33 cellular contexts compared by ENCODE assay signal in the genomic region with DNA sequence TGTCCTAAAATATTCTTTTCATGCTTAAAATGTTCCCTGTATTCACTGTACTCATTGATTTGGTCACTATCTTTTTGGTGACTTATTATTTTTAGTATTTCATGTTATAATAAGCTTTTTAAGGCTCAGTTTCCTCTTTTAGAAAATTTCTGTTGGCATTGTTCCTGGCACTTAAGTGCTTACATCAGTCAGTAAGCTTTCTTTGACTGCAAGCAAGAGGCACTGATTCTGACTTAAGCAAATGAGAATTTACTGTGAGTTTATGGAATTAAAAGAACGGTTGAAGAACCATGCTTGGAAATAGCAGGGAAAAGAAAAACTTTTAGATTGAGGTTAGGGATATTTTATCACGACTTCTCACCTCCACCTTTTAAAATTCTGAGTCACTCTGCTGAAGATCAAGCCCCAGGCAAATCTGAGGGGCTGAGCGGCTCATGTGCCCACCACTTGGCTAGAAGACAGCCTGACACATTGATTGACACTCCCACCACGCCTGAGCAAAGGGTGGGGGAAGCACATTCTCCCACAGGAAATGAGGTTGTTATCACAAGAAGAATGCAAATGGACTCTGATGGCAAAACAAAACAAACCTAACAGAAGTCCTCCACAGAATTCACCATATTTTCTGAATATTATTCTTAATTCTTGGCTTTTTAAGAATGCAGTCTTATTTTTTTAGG.
DNase-seq lines count a peak whose midpoint lies in the region; ATAC-seq, FAIRE-seq and TF ChIP-seq lines count a peak whose summit lies in the region.
"Had no signal": no experiment of that assay in that cellular context is flagged by ENCODE, and none has a peak within 500 bp of the region (broad histone marks: within the 10 kb centered on the region; RNA-seq: fewer than 3 reads in every experiment).

No MANE protein-coding gene starts in this region.

- H3K27me3 Mint-ChIP-seq in HFFc6 (ENCODE audit: insufficient read depth), result peaks cover 4% of the 10 kb centered on the region; the same call in 1 of the 2 replicates
- H3K27me3 Mint-ChIP-seq in CD8-positive, alpha-beta memory T cell, result no peaks in the 10 kb centered on the region
- H3K27me3 Mint-ChIP-seq: activated CD4-positive, alpha-beta memory T cell treated with anti-CD3 and anti-CD28 coated beads for 36 hours; B cell; brain had no signal

- H3K36me3 Mint-ChIP-seq in HFFc6 (ENCODE audit: low read depth), result no peaks in the 10 kb centered on the region
- no peaks in the 10 kb centered on the region for H3K36me3 Mint-ChIP-seq in CD8-positive, alpha-beta memory T cell
- H3K36me3 Mint-ChIP-seq: activated CD4-positive, alpha-beta memory T cell treated with anti-CD3 and anti-CD28 coated beads for 36 hours; brain; neural progenitor cell had no signal

- H3K4me2 ChIP-seq in GM12878 (ENCODE audit: control insufficient read depth, insufficient read depth) (no peak overlapping the region), MM.1S (ENCODE audit: low read depth, low read length) (no peak overlapping the region)
- H3K4me2 ChIP-seq: neural progenitor cell had no signal

- peak; percentile 6 for DNase-seq in AG10803 (ENCODE audit: low read depth)
- no peak for DNase-seq in HFFc6
- no peak for DNase-seq in GM12878 (ENCODE audit: low read depth, low spot score)
- DNase-seq in iPS-NIHi7 (ENCODE audit: extremely low spot score), result peak; percentile 62
- no peak for DNase-seq in MM.1S
- DNase-seq in breast epithelium (ENCODE audit: low spot score in 2 of 2), result no peak
- no peak for DNase-seq in CD8-positive, alpha-beta memory T cell
- DNase-seq in middle frontal gyrus (ENCODE audit: extremely low spot score, low spot score), result no peak
- DNase-seq: activated CD4-positive, alpha-beta memory T cell treated with anti-CD3 and anti-CD28 coated beads for 36 hours; activated CD4-positive, alpha-beta T cell treated with anti-CD3 and anti-CD28 coated beads for 1 hour; activated T-cell treated with anti-CD3 and anti-CD28 coated beads, Interleukin-2, amount 50 U/mL, for 72 hours; cerebellar nuclear complex; dorsolateral prefrontal cortex; esophagus squamous epithelium; hippocampal formation; Karpas-422; left lung; mesenchymal stem cell; NCI-H1417 treated with DMSO at 0.1 percent for 48 hours; NCI-H2029 treated with DMSO at 0.1 percent for 48 hours; NCI-H2227 treated with DMSO at 0.1 percent for 48 hours; NCI-H748 treated with DMSO at 0.1 percent for 48 hours; Peyer's patch; SHP77; stomach; T-helper 2 cell; thyroid gland; uterus had no signal

- H3K9me3 Mint-ChIP-seq in HFFc6, result no peaks in the 10 kb centered on the region
- peaks cover 5 to 11% (median 6%) of the 10 kb centered on the region in 5 donors for H3K9me3 Mint-ChIP-seq in CD8-positive, alpha-beta memory T cell
- H3K9me3 Mint-ChIP-seq: activated CD4-positive, alpha-beta memory T cell treated with anti-CD3 and anti-CD28 coated beads for 36 hours; activated T-cell treated with anti-CD3 and anti-CD28 coated beads, Interleukin-2, amount 50 U/mL, for 72 hours; brain; neural progenitor cell had no signal

- peak overlapping the region; percentile 58 for H3K4me3 Mint-ChIP-seq in HFFc6
- H3K4me3 Mint-ChIP-seq in CD8-positive, alpha-beta memory T cell, result no peak overlapping the region
- H3K4me3 Mint-ChIP-seq: activated CD4-positive, alpha-beta memory T cell treated with anti-CD3 and anti-CD28 coated beads for 36 hours; activated T-cell treated with anti-CD3 and anti-CD28 coated beads, Interleukin-2, amount 50 U/mL, for 72 hours; B cell; brain; neural progenitor cell had no signal

- H3K27me3 ChIP-seq in GM12878 (replicated peaks in 1 of 2; ENCODE audit: control insufficient read depth in 2 of 2, insufficient read depth in 2 of 2, low read length in 1 of 2) (no peaks in the 10 kb centered on the region), MM.1S (replicated peaks; ENCODE audit: insufficient read depth, low read length) (no peaks in the 10 kb centered on the region), breast epithelium (no peaks in the 10 kb centered on the region)
- H3K27me3 ChIP-seq in CD8-positive, alpha-beta memory T cell (ENCODE audit: insufficient read depth, low read length, poor library complexity, severe bottlenecking), result no peaks in the 10 kb centered on the region
- H3K27me3 ChIP-seq: esophagus squamous epithelium, left lung, neural progenitor cell, Peyer's patch, right atrium auricular region, stomach, thyroid gland, uterus had no signal

- H3K4me1 ChIP-seq in GM12878 (ENCODE audit: control insufficient read depth, insufficient read depth, low read length), result no peaks in the 10 kb centered on the region
- no peaks in the 10 kb centered on the region for H3K4me1 ChIP-seq in MM.1S (ENCODE audit: low read length)
- H3K4me1 ChIP-seq in breast epithelium, result no peaks in the 10 kb centered on the region
- H3K4me1 ChIP-seq in CD8-positive, alpha-beta memory T cell (ENCODE audit: insufficient read depth, low read length), result no peaks in the 10 kb centered on the region
- H3K4me1 ChIP-seq: esophagus squamous epithelium, left lung, neural progenitor cell, Peyer's patch, right atrium auricular region, stomach, thyroid gland, uterus had no signal

- POLR2A ChIA-PET in GM12878 (lab: Charles Lee), result no interaction called here
- POLR2A ChIA-PET in CD8-positive, alpha-beta memory T cell (lab: Charles Lee), result no interaction called here

- no peak overlapping the region for H3K4me3 ChIP-seq in AG10803 (ENCODE audit: low read length)
- H3K4me3 ChIP-seq in GM12878, result no peak overlapping the region
- no peak overlapping the region for H3K4me3 ChIP-seq in MM.1S (ENCODE audit: low read length)
- no peak overlapping the region for H3K4me3 ChIP-seq in breast epithelium
- H3K4me3 ChIP-seq in CD8-positive, alpha-beta memory T cell (ENCODE audit: low read length), result no peak overlapping the region
- H3K4me3 ChIP-seq: dorsolateral prefrontal cortex, esophagus squamous epithelium, left lung, neural progenitor cell, Peyer's patch, right atrium auricular region, stomach, thyroid gland, uterus had no signal

- no peaks in the 10 kb centered on the region for H3F3A ChIP-seq in MM.1S (ENCODE audit: insufficient read depth, low read length)

- peaks cover 38% of the 10 kb centered on the region for H3K4me1 Mint-ChIP-seq in HFFc6 (ENCODE audit: low read depth)
- H3K4me1 Mint-ChIP-seq in CD8-positive, alpha-beta memory T cell, result no peaks in the 10 kb centered on the region
- H3K4me1 Mint-ChIP-seq: B cell, brain had no signal

- no peak overlapping the region for H2AFZ ChIP-seq in GM12878 (ENCODE audit: control insufficient read depth, low read depth, low read length)
- H2AFZ ChIP-seq in MM.1S (ENCODE audit: low read length), result no peak overlapping the region
- H2AFZ ChIP-seq: neural progenitor cell had no signal

- no TSS peak for BruUV-seq in GM12878 (replicated peaks; lab: Mats Ljungman, UMichigan)

- RAD21 ChIA-PET in GM12878 (lab: Charles Lee; ENCODE audit: unreplicated experiment), result interaction anchor here (0.8 kb wide), 1 partner anchor 12 kb away, joined by 3 read pairs; no protein-coding TSS in a partner anchor

- TF ChIP-seq CTCF in AG10803 (conservative IDR thresholded peaks at IDR 0.05; ENCODE audit: low read length) (no peak), HFFc6 (IDR thresholded peaks at IDR 0.05) (no peak), GM12878 (IDR thresholded peaks at IDR 0.05 in 2 of 3, conservative IDR thresholded peaks at IDR 0.05 in 1 of 3; ENCODE audit: control insufficient read depth in 2 of 3, extremely low read depth in 1 of 3, insufficient read depth in 1 of 3, low read depth in 3 of 3, low read length in 3 of 3) (no peak), MM.1S (IDR thresholded peaks at IDR 0.05; ENCODE audit: low read length) (no peak), breast epithelium (IDR thresholded peaks at IDR 0.05) (no peak)

- H3K27ac ChIP-seq in GM12878 (ENCODE audit: control insufficient read depth, insufficient read depth) (no peak overlapping the region), MM.1S (ENCODE audit: low read length) (no peak overlapping the region), breast epithelium (no peak overlapping the region)
- H3K27ac ChIP-seq in CD8-positive, alpha-beta memory T cell (ENCODE audit: low read depth, low read length), result no peak overlapping the region
- H3K27ac ChIP-seq: dorsolateral prefrontal cortex, esophagus squamous epithelium, left lung, neural progenitor cell, Peyer's patch, right atrium auricular region, stomach, thyroid gland, uterus had no signal

- FAIRE-seq in GM12878 (lab: Jason Lieb, UNC), result no peak
- FAIRE-seq: HepG2 had no signal

- SMC1A ChIA-PET in GM12878 (lab: Charles Lee; ENCODE audit: uncharacterized antibody, unreplicated experiment), result interaction anchor here (0.8 to 6.7 kb wide), 3 partner anchors 11 to 28 kb away, joined by 3 to 60 read pairs (median 4); no protein-coding TSS in a partner anchor

- H3K9ac ChIP-seq in GM12878 (ENCODE audit: control insufficient read depth, insufficient read depth, low read length), result no peak overlapping the region
- H3K9ac ChIP-seq in MM.1S (ENCODE audit: low read length), result no peak overlapping the region
- H3K9ac ChIP-seq: neural progenitor cell had no signal

- H4K20me1 ChIP-seq in GM12878 (ENCODE audit: control insufficient read depth, insufficient read depth), result no peaks in the 10 kb centered on the region
- no peaks in the 10 kb centered on the region for H4K20me1 ChIP-seq in MM.1S (ENCODE audit: insufficient read depth, low read length)

- H3K9me2 ChIP-seq in MM.1S (replicated peaks; ENCODE audit: insufficient read depth, low read length), result no peaks in the 10 kb centered on the region

- H3K79me2 ChIP-seq in GM12878 (ENCODE audit: control insufficient read depth, insufficient read depth, low read length) (no peaks in the 10 kb centered on the region), MM.1S (ENCODE audit: low read length) (no peaks in the 10 kb centered on the region)

- TF ChIP-seq EP300 in GM12878 (IDR thresholded peaks at IDR 0.05; ENCODE audit: borderline replicate concordance in 1 of 2, control insufficient read depth in 1 of 2, low read depth in 2 of 2, low read length in 2 of 2), result no peak

- TF ChIP-seq POLR2A in GM12878 (IDR thresholded peaks at IDR 0.05; ENCODE audit: low read depth, low read length), result no peak
- TF ChIP-seq POLR2A in breast epithelium (IDR thresholded peaks at IDR 0.05), result no peak

- WGBS in GM12878 (ENCODE audit: insufficient coverage, insufficient replicate concordance, low lambda C conversion rate, missing lambda C conversion rate), result 8% methylated on average over 4 of the region's 4 CpGs

- TF ChIP-seq RAD21 in GM12878 (IDR thresholded peaks at IDR 0.05; ENCODE audit: insufficient read depth, low read depth, low read length), result no peak

- H3K9me3 ChIP-seq in GM12878 (replicated peaks; ENCODE audit: control insufficient read depth, insufficient read depth, low read length) (no peaks in the 10 kb centered on the region), MM.1S (replicated peaks; ENCODE audit: insufficient read depth, low read length) (no peaks in the 10 kb centered on the region), breast epithelium (no peaks in the 10 kb centered on the region)
- H3K9me3 ChIP-seq in CD8-positive, alpha-beta memory T cell (ENCODE audit: low read length), result no peaks in the 10 kb centered on the region
- H3K9me3 ChIP-seq: esophagus squamous epithelium, left lung, Peyer's patch, right atrium auricular region, stomach, thyroid gland, uterus had no signal

- peak overlapping the region; percentile 75 for H3K27ac Mint-ChIP-seq in HFFc6
- H3K27ac Mint-ChIP-seq in CD8-positive, alpha-beta memory T cell, result no peak overlapping the region
- H3K27ac Mint-ChIP-seq: activated CD4-positive, alpha-beta memory T cell treated with anti-CD3 and anti-CD28 coated beads for 36 hours; activated T-cell treated with anti-CD3 and anti-CD28 coated beads, Interleukin-2, amount 50 U/mL, for 72 hours; B cell; brain; neural progenitor cell had no signal

- in situ Hi-C loops in GM12878 (cut with MboI), result no loop called here

- no peak for ATAC-seq in GM12878
- ATAC-seq: activated T-cell treated with anti-CD3 and anti-CD28 coated beads, Interleukin-2, amount 50 U/mL, for 72 hours; HepG2; left lung had no signal

- intact Hi-C loops in GM12878 (cut with micrococcal nuclease; ENCODE audit: unreplicated experiment) (no loop called here), breast epithelium (cut with DNase I; ENCODE audit: low total_unique reads) (no loop called here)

- H3K36me3 ChIP-seq in GM12878 (ENCODE audit: control insufficient read depth in 2 of 2, insufficient read depth in 2 of 2, low read length in 1 of 2), result no peaks in the 10 kb centered on the region
- H3K36me3 ChIP-seq in MM.1S (replicated peaks; ENCODE audit: insufficient read depth, low read length), result no peaks in the 10 kb centered on the region
- H3K36me3 ChIP-seq in breast epithelium, result no peaks in the 10 kb centered on the region
- no peaks in the 10 kb centered on the region for H3K36me3 ChIP-seq in CD8-positive, alpha-beta memory T cell (ENCODE audit: insufficient read depth, low read length)
- H3K36me3 ChIP-seq: esophagus squamous epithelium, left lung, neural progenitor cell, Peyer's patch, right atrium auricular region, stomach, thyroid gland, uterus had no signal

- CTCF ChIA-PET in GM12878 (lab: Yijun Ruan, JAX), result no interaction called here
- CTCF ChIA-PET in CD8-positive, alpha-beta memory T cell (lab: Charles Lee), result no interaction called here

Comparison
In these comparisons a context has a peak if more than half of its experiments do, and no peak if none do; other contexts are left out.
1. DNase-seq: peak in AG10803 (single experiment) and iPS-NIHi7 (single experiment); none in HFFc6 (single experiment), GM12878 (single experiment), MM.1S (single experiment), breast epithelium (0 of 2), CD8-positive, alpha-beta memory T cell (0 of 5) and middle frontal gyrus (single experiment).